In the genomic region with DNA sequence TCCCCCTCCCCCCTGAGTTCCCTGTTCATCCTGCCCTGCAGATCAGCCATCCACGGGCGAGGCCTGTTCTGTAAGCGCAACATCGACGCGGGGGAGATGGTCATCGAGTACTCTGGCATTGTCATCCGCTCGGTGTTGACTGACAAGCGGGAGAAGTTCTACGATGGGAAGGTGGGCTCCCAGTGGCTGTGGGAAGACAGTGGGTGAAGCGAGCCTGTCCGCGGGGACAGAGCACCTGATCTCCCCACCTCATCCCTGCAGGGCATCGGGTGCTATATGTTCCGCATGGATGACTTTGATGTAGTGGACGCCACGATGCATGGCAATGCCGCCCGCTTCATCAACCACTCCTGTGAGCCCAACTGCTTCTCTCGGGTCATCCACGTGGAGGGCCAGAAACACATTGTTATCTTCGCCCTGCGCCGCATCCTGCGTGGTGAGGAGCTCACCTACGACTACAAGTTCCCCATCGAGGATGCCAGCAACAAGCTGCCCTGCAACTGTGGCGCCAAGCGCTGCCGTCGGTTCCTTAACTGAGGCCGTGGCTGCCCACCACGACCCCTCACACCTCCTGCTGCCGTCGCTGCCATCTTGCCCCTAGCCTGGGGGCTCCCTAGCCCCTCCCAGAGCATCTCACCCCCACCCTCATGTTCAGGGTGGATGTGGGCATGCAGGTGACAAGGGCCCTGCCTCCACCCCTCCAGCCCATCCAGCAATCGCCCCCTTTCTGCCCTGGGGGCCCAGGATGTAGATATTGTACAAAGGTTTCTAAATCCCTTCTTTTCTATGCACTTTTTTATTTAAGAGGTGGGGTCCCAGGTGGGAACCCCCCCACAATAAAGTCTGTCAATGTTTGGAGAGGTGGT, we compare ENCODE assay signal across 1 cellular context.
TF ChIP-seq lines count a peak whose summit lies in the region.

No MANE protein-coding gene starts in this region.

TF ChIP-seq in HepG2, 621 proteins besides CTCF, POLR2A, EP300 and RAD21:
- TF ChIP-seq ZBTB38 (CRISPR knock-in tag; IDR thresholded peaks at IDR 0.05) (0 out of 2 replicates have a peak, but pooled peaks have one; percentile 29), RBFOX2 (IDR thresholded peaks at IDR 0.05; ENCODE audit: low read depth, low read length) (0 out of 2 replicates have a peak, but pooled peaks have one; percentile 33), AGO2 (optimal IDR thresholded peaks at IDR 0.05; ENCODE audit: low read depth, low read length) (peak; percentile 55), NFKBIZ (CRISPR knock-in tag; IDR thresholded peaks at IDR 0.05) (no peak), NFKB2 (CRISPR knock-in tag; IDR thresholded peaks at IDR 0.05; ENCODE audit: borderline replicate concordance) (0 out of 2 replicates have a peak, but pooled peaks have one; percentile 29)
